ENCODE assay signal across 8 cellular contexts in the genomic region with DNA sequence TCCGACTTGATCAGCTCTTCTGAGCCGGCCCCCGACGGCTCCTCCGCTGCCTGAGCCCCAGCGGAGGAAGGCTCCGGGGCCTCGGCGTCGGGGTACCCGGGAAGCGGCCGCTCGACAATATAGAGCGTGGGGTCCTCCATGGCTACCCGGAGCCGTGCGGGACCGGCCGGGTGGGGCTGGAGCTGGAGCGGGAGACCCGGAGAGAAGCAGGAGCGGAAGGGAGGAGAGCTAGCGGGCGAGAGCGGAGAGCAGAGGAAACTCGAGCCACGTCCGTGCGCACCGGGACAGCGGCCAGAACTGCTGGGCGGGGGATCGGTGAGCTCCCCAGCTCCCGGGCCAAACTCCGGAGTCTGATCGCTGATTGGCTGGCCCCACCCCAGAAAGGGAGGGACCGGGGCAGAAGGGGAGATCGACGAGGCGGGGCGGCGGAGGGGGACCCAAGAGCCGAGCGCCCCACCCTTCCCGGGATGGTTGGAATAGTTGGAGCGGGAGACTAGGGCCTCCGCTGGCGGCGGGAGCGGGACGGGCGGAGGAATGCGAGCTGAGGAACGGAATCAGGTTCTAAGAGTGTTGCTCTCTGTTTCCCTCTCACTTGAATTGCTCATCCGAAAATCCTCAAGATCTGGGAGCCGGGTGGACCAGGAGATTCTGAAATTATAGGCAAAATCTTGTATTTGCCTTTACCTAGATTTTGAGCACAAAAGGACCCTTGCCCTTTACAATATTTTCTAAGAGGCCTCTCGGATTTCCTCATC. TPM values are rescaled to one million over a fixed set of nuclear protein-coding genes. Genes with fewer than 3 reads are reported as not detected.
A peak's percentile ranks its signal among the peaks of the same experiment; 100 is the strongest.
DNase-seq lines count a peak whose midpoint lies in the region; ATAC-seq lines count a peak whose summit lies in the region.

A gene with protein sequence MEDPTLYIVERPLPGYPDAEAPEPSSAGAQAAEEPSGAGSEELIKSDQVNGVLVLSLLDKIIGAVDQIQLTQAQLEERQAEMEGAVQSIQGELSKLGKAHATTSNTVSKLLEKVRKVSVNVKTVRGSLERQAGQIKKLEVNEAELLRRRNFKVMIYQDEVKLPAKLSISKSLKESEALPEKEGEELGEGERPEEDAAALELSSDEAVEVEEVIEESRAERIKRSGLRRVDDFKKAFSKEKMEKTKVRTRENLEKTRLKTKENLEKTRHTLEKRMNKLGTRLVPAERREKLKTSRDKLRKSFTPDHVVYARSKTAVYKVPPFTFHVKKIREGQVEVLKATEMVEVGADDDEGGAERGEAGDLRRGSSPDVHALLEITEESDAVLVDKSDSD (minus strand): TSS at position 299 of the 755 bp plus-strand sequence. CDS start 159 bp downstream, at position 140.

- peaks cover 17% of the 10 kb centered on the region for H3K4me1 Mint-ChIP-seq in T-helper 2 cell treated with Interferon-gamma antibody and Interleukin-4, amounts not matched to agents 5 μg/mL and 100 μg/mL, for 36 hours (ENCODE audit: low read depth)

- DNase-seq in T-helper 2 cell treated with Interferon-gamma antibody and Interleukin-4, amounts not matched to agents 5 μg/mL and 100 μg/mL, for 36 hours (ENCODE audit: low spot score): peak; percentile 38
- DNase-seq in T-helper 2 cell (no peak), NCI-H2196 (lab: John Stamatoyannopoulos, UW; ENCODE audit: unreplicated experiment) (peak; percentile 70), Right ventricle myocardium inferior (ENCODE audit: missing footprints) (peak; percentile 99)
- DNase-seq in effector CD8-positive, alpha-beta T cell (lab: John Stamatoyannopoulos, UW): no peak

- peaks cover 54% of the 10 kb centered on the region for H3K27me3 Mint-ChIP-seq in T-helper 2 cell treated with Interferon-gamma antibody and Interleukin-4, amounts not matched to agents 5 μg/mL and 100 μg/mL, for 36 hours (ENCODE audit: low read depth)

- no peak within 1 kb of the TSS for H3K27ac Mint-ChIP-seq in T-helper 2 cell treated with Interferon-gamma antibody and Interleukin-4, amounts not matched to agents 5 μg/mL and 100 μg/mL, for 36 hours

- H3K4me3 ChIP-seq in neuron (ENCODE audit: low read length): peak within 1 kb of the TSS; percentile 41

- peak within 1 kb of the TSS; percentile 68 for H2AFZ ChIP-seq in neuron (ENCODE audit: low read depth, low read length)

- peaks cover 10% of the 10 kb centered on the region for H3K4me1 ChIP-seq in neuron (ENCODE audit: insufficient read depth, low read length)

- no peaks in the 10 kb centered on the region for H3K36me3 Mint-ChIP-seq in T-helper 2 cell treated with Interferon-gamma antibody and Interleukin-4, amounts not matched to agents 5 μg/mL and 100 μg/mL, for 36 hours (ENCODE audit: low read depth)

- no peaks in the 10 kb centered on the region for H3K9me3 Mint-ChIP-seq in T-helper 2 cell treated with Interferon-gamma antibody and Interleukin-4, amounts not matched to agents 5 μg/mL and 100 μg/mL, for 36 hours

- no peaks in the 10 kb centered on the region for H3K36me3 ChIP-seq in neuron (ENCODE audit: insufficient read depth, low read length)

- H3K9me3 ChIP-seq in neuron (ENCODE audit: low read length): no peaks in the 10 kb centered on the region

- intact Hi-C loops in Right ventricle myocardium inferior (cut with DNase I): loop anchor here (5.0 kb wide), 2 partner anchors 34 to 94 kb away; partner anchors contain the start of gene ATP6V0A1

- peak; percentile 92 for ATAC-seq in Right ventricle myocardium inferior
- no peak for ATAC-seq in GM21825 (IDR thresholded peaks at IDR 0.05; ENCODE audit: unreplicated experiment)

- H3K27ac ChIP-seq in angular gyrus (ENCODE audit: low read depth, low read length): peak within 1 kb of the TSS; percentile 40

- H3K27me3 ChIP-seq in neuron (ENCODE audit: insufficient read depth, low read length): peaks cover 51% of the 10 kb centered on the region

- H3K4me3 Mint-ChIP-seq in T-helper 2 cell treated with Interferon-gamma antibody and Interleukin-4, amounts not matched to agents 5 μg/mL and 100 μg/mL, for 36 hours: peak within 1 kb of the TSS; percentile 82

RNA-seq across cellular contexts. Expression of the gene that starts here (rescaled TPM):
- total RNA-seq in Right ventricle myocardium inferior: 240 TPM

Comparison
In these comparisons a context has a peak if more than half of its experiments do, and no peak if none do; other contexts are left out.
1. DNase-seq: peak in T-helper 2 cell treated with Interferon-gamma antibody and Interleukin-4, amounts not matched to agents 5 μg/mL and 100 μg/mL, for 36 hours (single experiment), NCI-H2196 (single experiment) and Right ventricle myocardium inferior (single experiment); none in T-helper 2 cell (0 of 5) and effector CD8-positive, alpha-beta T cell (single experiment).